Comparison of ENCODE assay signal across 8 cellular contexts in genomic region chr19:43526884-43527859, GRCh38. TPM values are rescaled to one million over a fixed set of nuclear protein-coding genes. Genes with fewer than 3 reads are reported as not detected.
DNase-seq lines count a peak whose midpoint lies in the region; TF ChIP-seq lines count a peak whose summit lies in the region.

A gene with protein sequence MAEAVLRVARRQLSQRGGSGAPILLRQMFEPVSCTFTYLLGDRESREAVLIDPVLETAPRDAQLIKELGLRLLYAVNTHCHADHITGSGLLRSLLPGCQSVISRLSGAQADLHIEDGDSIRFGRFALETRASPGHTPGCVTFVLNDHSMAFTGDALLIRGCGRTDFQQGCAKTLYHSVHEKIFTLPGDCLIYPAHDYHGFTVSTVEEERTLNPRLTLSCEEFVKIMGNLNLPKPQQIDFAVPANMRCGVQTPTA (minus strand): TSS chr19:43527201. CDS start chr19:43527177, 24 bp downstream.

- no peaks in the 10 kb centered on the region for H3K9me3 Mint-ChIP-seq in HFFc6

- H3K27ac ChIP-seq in VCaP (peak within 1 kb of the TSS; percentile 76), mammary epithelial cell (ENCODE audit: insufficient read depth, low read depth, low read length) (peak within 1 kb of the TSS; percentile 71)

- peak within 1 kb of the TSS; percentile 87 for H3K4me3 Mint-ChIP-seq in HFFc6

- CTCF ChIA-PET in mammary epithelial cell (lab: Charles Lee; ENCODE audit: low non-redundant PET): interaction anchor here (0.6 kb wide), 1 partner anchor 171 kb away, joined by 3 read pairs; no protein-coding TSS in a partner anchor

- in situ Hi-C loops in mammary epithelial cell (cut with MboI; ENCODE audit: low sequenced_read_pairs in 2 of 2): no loop called here

- dilution Hi-C loops in mammary epithelial cell (cut with HindIII; ENCODE audit: low sequenced_read_pairs): loop anchor here (5.0 kb wide), 1 partner anchor 80 kb away; no protein-coding TSS in a partner anchor

- DNase-seq in HFFc6 (peak; percentile 64), NCI-H2029 (lab: John Stamatoyannopoulos, UW) (peak; percentile 43), mammary epithelial cell (peak; percentile 78), iPS-NIHi11 (ENCODE audit: low spot score) (peak; percentile 89), COLO829 (ENCODE audit: low spot score) (no peak)

- peaks cover 40% of the 10 kb centered on the region for H3K4me1 Mint-ChIP-seq in HFFc6 (ENCODE audit: low read depth)

- WGBS in mammary epithelial cell (ENCODE audit: low coverage, missing lambda C conversion rate): 6% methylated on average over 31 of the region's 54 CpGs

- H3K9me3 ChIP-seq in mammary epithelial cell (replicated peaks; ENCODE audit: insufficient read depth, low read length) (no peaks in the 10 kb centered on the region), skeletal muscle satellite cell (replicated peaks; ENCODE audit: low read length) (no peaks in the 10 kb centered on the region)

- H3K36me3 ChIP-seq in mammary epithelial cell (ENCODE audit: insufficient read depth, low read length) (no peaks in the 10 kb centered on the region), skeletal muscle satellite cell (ENCODE audit: insufficient read depth, low read length) (no peaks in the 10 kb centered on the region)

- TF ChIP-seq CTCF in HFFc6 (IDR thresholded peaks at IDR 0.05): no peak
- TF ChIP-seq CTCF in VCaP (conservative IDR thresholded peaks at IDR 0.05): no peak
- no peak for TF ChIP-seq CTCF in mammary epithelial cell (conservative IDR thresholded peaks at IDR 0.05 in 1 of 2, IDR thresholded peaks at IDR 0.05 in 1 of 2; ENCODE audit: extremely low read depth in 1 of 2, insufficient read depth in 1 of 2, low read depth in 1 of 2, low read length in 2 of 2)

- H3K4me3 ChIP-seq in GM08714 (ENCODE audit: low read length) (peak within 1 kb of the TSS; percentile 93), mammary epithelial cell (replicated peaks in 1 of 3; ENCODE audit: insufficient read depth in 1 of 3, low read depth in 2 of 3, low read length in 3 of 3) (peak within 1 kb of the TSS; percentile 75 to 90 (median 90)), skeletal muscle satellite cell (ENCODE audit: low read length) (peak within 1 kb of the TSS; percentile 89)

- H3K4me1 ChIP-seq in mammary epithelial cell (ENCODE audit: insufficient read depth, low read length): peaks cover 37% of the 10 kb centered on the region
- H3K4me1 ChIP-seq in skeletal muscle satellite cell (ENCODE audit: control insufficient read depth, insufficient read depth, low read length): peaks cover 39% of the 10 kb centered on the region

- no TSS peak for BruUV-seq in mammary epithelial cell (replicated peaks; lab: Mats Ljungman, UMichigan)

- H3K27me3 Mint-ChIP-seq in HFFc6 (ENCODE audit: insufficient read depth): peaks cover 4% of the 10 kb centered on the region

- peak within 1 kb of the TSS; percentile 86 for H2AFZ ChIP-seq in mammary epithelial cell (ENCODE audit: low read depth, low read length)

- H3K27me3 ChIP-seq in mammary epithelial cell (ENCODE audit: insufficient read depth, low read length): no peaks in the 10 kb centered on the region
- H3K27me3 ChIP-seq in skeletal muscle satellite cell (ENCODE audit: control insufficient read depth, insufficient read depth, low read length): no peaks in the 10 kb centered on the region

- H3K4me2 ChIP-seq in mammary epithelial cell (ENCODE audit: insufficient read depth, low read depth, low read length): peak within 1 kb of the TSS; percentile 88
- peak within 1 kb of the TSS; percentile 84 for H3K4me2 ChIP-seq in skeletal muscle satellite cell (ENCODE audit: low read length)

- peaks cover 4% of the 10 kb centered on the region; the same call in 1 of the 2 replicates for H3K36me3 Mint-ChIP-seq in HFFc6 (ENCODE audit: low read depth)

- H3K79me2 ChIP-seq in mammary epithelial cell (ENCODE audit: insufficient read depth, low read length): peaks cover 48% of the 10 kb centered on the region

- intact Hi-C loops in mammary epithelial cell (cut with micrococcal nuclease): loop anchor here (2.0 to 10.0 kb wide), 2 partner anchors 126 to 258 kb away; partner anchors contain the start of gene KCNN4

- H4K20me1 ChIP-seq in mammary epithelial cell (ENCODE audit: insufficient read depth, low read length): no peaks in the 10 kb centered on the region

- H3K9ac ChIP-seq in mammary epithelial cell (ENCODE audit: insufficient read depth, low read length) (peak within 1 kb of the TSS; percentile 81), skeletal muscle satellite cell (ENCODE audit: low read depth, low read length) (peak within 1 kb of the TSS; percentile 83)

- peak within 1 kb of the TSS; percentile 93 for H3K27ac Mint-ChIP-seq in HFFc6

RNA-seq across cellular contexts. Expression of the gene that starts here (rescaled TPM):
- 100 to 1,000 TPM in 4 of 6 experiments, 10 to 100 TPM in 2; 81.3 to 125 (median 107) TPM for total RNA-seq in HFFc6 (2021; fragmentation: NEBNext Ultra II Directional; extraction: Animal tissue kit (Norgen Biotek cat#: 25700))
- 100 to 1,000 TPM; 114 to 122 TPM for total RNA-seq in mammary epithelial cell
- 176 TPM for polyA plus RNA-seq in mammary epithelial cell
- 122 TPM for polyA minus RNA-seq in mammary epithelial cell
- 41.6 and 59.0 TPM in 2 replicates for total RNA-seq in skeletal muscle satellite cell (2012; rRNA removed)
